20 cellular contexts compared by ENCODE assay signal in the genomic region with DNA sequence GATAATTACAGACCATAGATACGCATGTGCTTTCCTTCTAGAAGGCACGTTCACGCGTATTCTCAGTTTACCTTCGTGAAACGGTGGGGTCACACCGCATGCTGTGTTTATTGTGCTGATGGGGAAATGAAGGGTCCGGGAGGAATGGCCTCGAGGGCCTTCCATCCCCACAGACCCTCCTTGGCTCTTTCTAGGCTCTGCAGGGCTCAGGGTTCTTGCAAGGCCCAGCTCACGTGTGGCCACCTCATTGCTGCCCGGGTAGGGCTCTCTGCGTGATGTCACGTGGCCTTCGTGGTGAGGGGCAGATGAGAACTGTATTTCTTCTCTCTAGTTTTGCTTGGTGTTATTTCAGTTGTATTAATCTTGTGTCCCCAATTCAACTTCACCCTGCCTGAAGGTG.
DNase-seq lines count a peak whose midpoint lies in the region; ATAC-seq and TF ChIP-seq lines count a peak whose summit lies in the region.
"Had no signal": no experiment of that assay in that cellular context is flagged by ENCODE, and none has a peak within 500 bp of the region (broad histone marks: within the 10 kb centered on the region; RNA-seq: fewer than 3 reads in every experiment).

No MANE protein-coding gene starts in this region.

- POLR2A ChIA-PET in activated CD4-positive, alpha-beta T cell treated with anti-CD3 and anti-CD28 coated beads, Interleukin-2, amount 10 ng/mL, durations not matched to agents 7 days and 5 days (lab: Charles Lee) = no interaction called here

- H3K27ac Mint-ChIP-seq in activated CD4-positive, alpha-beta T cell treated with anti-CD3 and anti-CD28 coated beads, Interleukin-2, amount 10 ng/mL, durations not matched to agents 24 days and 14 days = no peak overlapping the region
- no peak overlapping the region for H3K27ac Mint-ChIP-seq in activated CD4-positive, alpha-beta T cell treated with anti-CD3 and anti-CD28 coated beads, Interleukin-2, amount 10 ng/mL, durations not matched to agents 7 days and 5 days
- no peak overlapping the region for H3K27ac Mint-ChIP-seq in neural progenitor cell
- H3K27ac Mint-ChIP-seq: B cell; CD4-positive, alpha-beta T cell; GM23338; HFFc6 had no signal

- no peaks in the 10 kb centered on the region for H3K36me3 Mint-ChIP-seq in activated CD4-positive, alpha-beta T cell treated with anti-CD3 and anti-CD28 coated beads, Interleukin-2, amount 10 ng/mL, durations not matched to agents 24 days and 14 days (ENCODE audit: low read depth)
- H3K36me3 Mint-ChIP-seq in activated CD4-positive, alpha-beta T cell treated with anti-CD3 and anti-CD28 coated beads, Interleukin-2, amount 10 ng/mL, durations not matched to agents 7 days and 5 days (ENCODE audit: low read depth) = no peaks in the 10 kb centered on the region
- H3K36me3 Mint-ChIP-seq in neural progenitor cell = peaks cover 9% of the 10 kb centered on the region
- H3K36me3 Mint-ChIP-seq: CD8-positive, alpha-beta memory T cell had no signal

- no peaks in the 10 kb centered on the region for H3K4me1 ChIP-seq in neural progenitor cell
- H3K4me1 ChIP-seq: BLaER1, HAP-1 had no signal

- intact Hi-C loops in activated CD4-positive, alpha-beta T cell treated with anti-CD3 and anti-CD28 coated beads, Interleukin-2, amount 10 ng/mL, durations not matched to agents 24 days and 14 days (cut with micrococcal nuclease) = no loop called here
- intact Hi-C loops in posterior vena cava (cut with DNase I) = no loop called here

- no peak overlapping the region for H3K4me3 ChIP-seq in neural progenitor cell
- H3K4me3 ChIP-seq: BLaER1, GM12878, GM23338, HAP-1 had no signal

- no peak for TF ChIP-seq CTCF in neural progenitor cell (IDR thresholded peaks at IDR 0.05)

- no peaks in the 10 kb centered on the region for H3K79me2 ChIP-seq in neural progenitor cell (ENCODE audit: low read depth)

- DNase-seq in activated CD4-positive, alpha-beta T cell treated with anti-CD3 and anti-CD28 coated beads, Interleukin-2, amount 10 ng/mL, durations not matched to agents 24 days and 14 days = peak; percentile 39
- no peak for DNase-seq in activated CD4-positive, alpha-beta T cell treated with anti-CD3 and anti-CD28 coated beads, Interleukin-2, amount 10 ng/mL, durations not matched to agents 7 days and 5 days
- DNase-seq in neural progenitor cell (ENCODE audit: low spot score) (no peak), posterior vena cava (ENCODE audit: low spot score) (peak; percentile 49), CD1c-positive myeloid dendritic cell (ENCODE audit: extremely low spot score) (no peak)
- DNase-seq: CD4-positive, alpha-beta T cell; CD8-positive, alpha-beta memory T cell; DMS 273 treated with DMSO at 0.1 percent for 48 hours; DMS79; EL; GDM1; HFFc6 had no signal

- CTCF ChIA-PET in activated CD4-positive, alpha-beta T cell treated with anti-CD3 and anti-CD28 coated beads, Interleukin-2, amount 10 ng/mL, durations not matched to agents 7 days and 5 days (lab: Charles Lee) = no interaction called here

- H3K36me3 ChIP-seq in neural progenitor cell = no peaks in the 10 kb centered on the region
- H3K36me3 ChIP-seq: BLaER1, HAP-1 had no signal

- ATAC-seq in HG02642 (IDR thresholded peaks at IDR 0.05; ENCODE audit: poor library complexity, unreplicated experiment) = no peak
- ATAC-seq: GM12878, GM23338 had no signal

- H3K4me2 ChIP-seq in neural progenitor cell = no peak overlapping the region
- H3K4me2 ChIP-seq: BLaER1, GM23338 had no signal

- no peak overlapping the region for H2AFZ ChIP-seq in neural progenitor cell (replicated peaks)
- H2AFZ ChIP-seq: GM23338 had no signal

- H3K9me3 Mint-ChIP-seq in activated CD4-positive, alpha-beta T cell treated with anti-CD3 and anti-CD28 coated beads, Interleukin-2, amount 10 ng/mL, durations not matched to agents 24 days and 14 days = no peaks in the 10 kb centered on the region
- no peaks in the 10 kb centered on the region for H3K9me3 Mint-ChIP-seq in activated CD4-positive, alpha-beta T cell treated with anti-CD3 and anti-CD28 coated beads, Interleukin-2, amount 10 ng/mL, durations not matched to agents 7 days and 5 days
- peaks cover 23% of the 10 kb centered on the region for H3K9me3 Mint-ChIP-seq in neural progenitor cell
- H3K9me3 Mint-ChIP-seq: CD4-positive, alpha-beta T cell; GM23338 had no signal

- peaks cover 3% of the 10 kb centered on the region for H3K4me1 Mint-ChIP-seq in activated CD4-positive, alpha-beta T cell treated with anti-CD3 and anti-CD28 coated beads, Interleukin-2, amount 10 ng/mL, durations not matched to agents 24 days and 14 days
- H3K4me1 Mint-ChIP-seq in activated CD4-positive, alpha-beta T cell treated with anti-CD3 and anti-CD28 coated beads, Interleukin-2, amount 10 ng/mL, durations not matched to agents 7 days and 5 days = peaks cover 3% of the 10 kb centered on the region
- peaks cover 11% of the 10 kb centered on the region for H3K4me1 Mint-ChIP-seq in neural progenitor cell

- peaks cover 11% of the 10 kb centered on the region for H3K27me3 Mint-ChIP-seq in activated CD4-positive, alpha-beta T cell treated with anti-CD3 and anti-CD28 coated beads, Interleukin-2, amount 10 ng/mL, durations not matched to agents 24 days and 14 days
- H3K27me3 Mint-ChIP-seq in activated CD4-positive, alpha-beta T cell treated with anti-CD3 and anti-CD28 coated beads, Interleukin-2, amount 10 ng/mL, durations not matched to agents 7 days and 5 days = peaks cover 8% of the 10 kb centered on the region
- peaks cover 4% of the 10 kb centered on the region for H3K27me3 Mint-ChIP-seq in neural progenitor cell (ENCODE audit: insufficient read depth, low read depth)

- H3F3A ChIP-seq in neural progenitor cell (ENCODE audit: low read depth) = no peaks in the 10 kb centered on the region

- no peak overlapping the region for H3K9ac ChIP-seq in neural progenitor cell
- H3K9ac ChIP-seq: BLaER1 had no signal

- H3K9me3 ChIP-seq in neural progenitor cell (ENCODE audit: low read depth) = no peaks in the 10 kb centered on the region
- H3K9me3 ChIP-seq: HAP-1 had no signal

- no peaks in the 10 kb centered on the region for H4K20me1 ChIP-seq in neural progenitor cell (ENCODE audit: low read depth)
- H4K20me1 ChIP-seq: BLaER1 had no signal

- no peak overlapping the region for H3K4me3 Mint-ChIP-seq in activated CD4-positive, alpha-beta T cell treated with anti-CD3 and anti-CD28 coated beads, Interleukin-2, amount 10 ng/mL, durations not matched to agents 24 days and 14 days
- no peak overlapping the region for H3K4me3 Mint-ChIP-seq in activated CD4-positive, alpha-beta T cell treated with anti-CD3 and anti-CD28 coated beads, Interleukin-2, amount 10 ng/mL, durations not matched to agents 7 days and 5 days
- peak overlapping the region; percentile 4 for H3K4me3 Mint-ChIP-seq in neural progenitor cell
- H3K4me3 Mint-ChIP-seq: B cell; CD4-positive, alpha-beta T cell; GM23338; HFFc6 had no signal

- no peaks in the 10 kb centered on the region for H3K27me3 ChIP-seq in neural progenitor cell
- H3K27me3 ChIP-seq: BLaER1 had no signal

- no peak overlapping the region for H3K27ac ChIP-seq in neural progenitor cell
- H3K27ac ChIP-seq: 22Rv1, BLaER1, C4-2B had no signal

Comparison
In these comparisons a context has a peak if more than half of its experiments do, and no peak if none do; other contexts are left out.
1. DNase-seq: peak in activated CD4-positive, alpha-beta T cell treated with anti-CD3 and anti-CD28 coated beads, Interleukin-2, amount 10 ng/mL, durations not matched to agents 24 days and 14 days (single experiment) and posterior vena cava (single experiment); none in activated CD4-positive, alpha-beta T cell treated with anti-CD3 and anti-CD28 coated beads, Interleukin-2, amount 10 ng/mL, durations not matched to agents 7 days and 5 days (single experiment), neural progenitor cell (single experiment) and CD1c-positive myeloid dendritic cell (single experiment).